In the genomic region with DNA sequence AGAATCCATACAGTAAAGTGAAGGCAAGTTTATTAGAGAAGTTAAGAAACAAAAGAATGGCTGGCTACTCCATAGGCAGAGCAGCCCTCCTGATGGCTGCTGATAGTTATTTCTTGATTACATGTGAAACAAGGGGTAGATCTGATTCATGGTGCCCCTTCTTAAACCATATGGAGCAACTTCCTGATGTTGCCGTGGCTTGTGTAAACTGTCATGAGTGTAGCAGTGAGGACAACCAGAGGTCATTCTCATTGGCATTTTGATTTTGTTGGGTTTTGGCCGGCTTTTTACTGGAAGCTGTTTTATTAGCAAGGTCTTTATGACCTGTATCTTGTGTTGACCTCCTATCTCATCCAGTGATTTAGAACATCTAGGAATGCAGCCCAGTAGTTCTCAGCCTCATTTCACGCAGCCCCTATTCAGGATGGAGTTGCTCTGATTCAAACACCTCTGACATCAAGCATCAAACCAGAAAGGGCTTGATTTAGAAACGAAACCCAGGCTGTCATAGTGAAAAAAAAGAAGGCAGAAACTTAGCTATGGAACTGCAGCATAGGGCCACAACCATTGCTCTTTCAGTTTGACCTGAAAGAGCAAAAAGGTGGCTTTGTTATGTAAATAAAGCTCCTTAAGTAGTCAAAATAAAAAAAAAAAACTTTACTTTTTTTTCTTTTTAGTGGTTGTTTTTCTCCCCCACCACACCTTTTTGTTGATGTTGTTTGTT, we compare ENCODE assay signal across 12 cellular contexts. TPM values are rescaled to one million over a fixed set of nuclear protein-coding genes. Genes with fewer than 3 reads are reported as not detected.
DNase-seq lines count a peak whose midpoint lies in the region; ATAC-seq and TF ChIP-seq lines count a peak whose summit lies in the region.
"Had no signal": no experiment of that assay in that cellular context is flagged by ENCODE, and none has a peak within 500 bp of the region (broad histone marks: within the 10 kb centered on the region; RNA-seq: fewer than 3 reads in every experiment).

No MANE protein-coding gene starts in this region.

- in situ Hi-C loops in GM23248 (cut with MboI) = loop anchor here (25.0 kb wide), 1 partner anchor 980 kb away; no protein-coding TSS in a partner anchor

- H3K4me2 ChIP-seq in GM23248 (ENCODE audit: unreplicated experiment) = no peak overlapping the region

- H3K36me3 ChIP-seq in GM23248 (ENCODE audit: low read depth) (no peaks in the 10 kb centered on the region), iPS-20b (ENCODE audit: insufficient read depth, low read depth, low read length) (no peaks in the 10 kb centered on the region), BE2C (no peaks in the 10 kb centered on the region), tibial nerve (no peaks in the 10 kb centered on the region)

- DNase-seq in GM23248 (peak; percentile 4), BE2C (no peak), tibial nerve (ENCODE audit: low spot score in 2 of 2) (no peak), NCI-H82 (lab: John Stamatoyannopoulos, UW) (no peak), NCI-H1436 (lab: John Stamatoyannopoulos, UW) (no peak)
- DNase-seq: hippocampal formation, naive B cell, NCI-H774, T1000 had no signal

- H2AFZ ChIP-seq in GM23248 = no peak overlapping the region

- WGBS in GM23248 (ENCODE audit: low coverage in 1 of 2, low lambda C conversion rate in 2 of 2, missing lambda C conversion rate in 2 of 2), 2 experiments = 79 to 80% methylated on average over 4 of the region's 4 CpGs
- 58% methylated on average over 4 of the region's 4 CpGs for WGBS in tibial nerve, 2 donors

- TF ChIP-seq CTCF in BE2C (IDR thresholded peaks at IDR 0.05; ENCODE audit: low read depth, low read length) (no peak), tibial nerve (IDR thresholded peaks at IDR 0.05) (no peak)

- no peak for TF ChIP-seq EP300 in tibial nerve (IDR thresholded peaks at IDR 0.05)

- peaks cover 30% of the 10 kb centered on the region for H3F3A ChIP-seq in GM23248 (ENCODE audit: insufficient read depth)

- no peaks in the 10 kb centered on the region; the same call in 1 of the 2 replicates for H3K9me2 ChIP-seq in GM23248 (ENCODE audit: insufficient read depth)

- no peaks in the 10 kb centered on the region for H3K79me2 ChIP-seq in GM23248 (ENCODE audit: insufficient read depth)

- H3K4me1 ChIP-seq in GM23248 (ENCODE audit: insufficient read depth) = peaks cover 25% of the 10 kb centered on the region
- H3K4me1 ChIP-seq in iPS-20b (ENCODE audit: insufficient read depth, low read length) = peaks cover 21% of the 10 kb centered on the region; the same call in 1 of the 2 replicates
- no peaks in the 10 kb centered on the region for H3K4me1 ChIP-seq in BE2C
- no peaks in the 10 kb centered on the region for H3K4me1 ChIP-seq in tibial nerve

- TF ChIP-seq POLR2A in tibial nerve (IDR thresholded peaks at IDR 0.05) = no peak

- peak; percentile 90 for ATAC-seq in GM19025 (IDR thresholded peaks at IDR 0.05; ENCODE audit: low read depth, unreplicated experiment)
- ATAC-seq in HG03280 (IDR thresholded peaks at IDR 0.05; ENCODE audit: unreplicated experiment) = peak; percentile 98

- H3K4me3 ChIP-seq in GM23248 (no peak overlapping the region), iPS-20b (ENCODE audit: low read length) (0 out of 2 replicates have a peak overlapping the region, but pooled peaks have one; percentile 4), BE2C (ENCODE audit: low read depth, low read length) (no peak overlapping the region), tibial nerve (no peak overlapping the region)

- H4K20me1 ChIP-seq in GM23248 (ENCODE audit: insufficient read depth) = no peaks in the 10 kb centered on the region

- H3K9ac ChIP-seq in GM23248 (no peak overlapping the region), iPS-20b (ENCODE audit: low read depth, low read length) (no peak overlapping the region)

- no peak overlapping the region for H3K27ac ChIP-seq in GM23248
- H3K27ac ChIP-seq in iPS-20b (ENCODE audit: low read length) = peak overlapping the region; percentile 21
- H3K27ac ChIP-seq in tibial nerve = no peak overlapping the region

- H3K27me3 ChIP-seq in GM23248 (replicated peaks; ENCODE audit: insufficient read depth) (no peaks in the 10 kb centered on the region), iPS-20b (ENCODE audit: insufficient read depth, low read length) (no peaks in the 10 kb centered on the region), BE2C (no peaks in the 10 kb centered on the region), tibial nerve (no peaks in the 10 kb centered on the region)

- H3K9me3 ChIP-seq in GM23248 (ENCODE audit: low read depth) = no peaks in the 10 kb centered on the region
- peaks cover 28% of the 10 kb centered on the region for H3K9me3 ChIP-seq in iPS-20b (ENCODE audit: insufficient read depth, low read depth, low read length)
- no peaks in the 10 kb centered on the region for H3K9me3 ChIP-seq in BE2C
- H3K9me3 ChIP-seq in tibial nerve = no peaks in the 10 kb centered on the region

RNA-seq across cellular contexts. Expression of gene SPCS3, which starts 37.8 kb away (rescaled TPM):
- 80.4 and 84.4 TPM in 2 replicates for total RNA-seq in GM23248 (2014; rRNA removed; shearing (Covaris generic))
- 108 and 113 TPM in 2 replicates for polyA plus RNA-seq in GM23248 (2016; fragmentation: Nextera tagmentation; extraction: Ambion mirVana)
- 44.6 TPM for polyA plus RNA-seq in BE2C (2012; ENCODE audit: insufficient read depth, insufficient read length, low read depth)
- total RNA-seq in tibial nerve = 10 to 100 TPM; 55.7 to 80.6 (median 73.1) TPM
